In genomic region chr5:110092955-110093785, GRCh38 we compare ENCODE assay signal across 17 cellular contexts.
"Had no signal": no experiment of that assay in that cellular context is flagged by ENCODE, and none has a peak within 500 bp of the region (broad histone marks: within the 10 kb centered on the region; RNA-seq: fewer than 3 reads in every experiment).

No MANE protein-coding gene starts in this region.

- H3K4me1 ChIP-seq: gastrocnemius medialis, lower lobe of right lung, parathyroid adenoma, thyroid gland had no signal

- H3K36me3 ChIP-seq: gastrocnemius medialis, heart right ventricle, lower lobe of right lung, thyroid gland had no signal

- H3K79me2 ChIP-seq: parathyroid adenoma had no signal

- ATAC-seq: gastrocnemius medialis; heart right ventricle; lower lobe of right lung; stimulated activated memory B cell treated with anti-CD40 and anti-IgM and Interleukin-4, amounts not matched to agents 10 μg/mL and 1 μg/mL and 100 μg/mL, for 72 hours had no signal

- H3K4me3 ChIP-seq: gastrocnemius medialis, heart right ventricle, lower lobe of right lung, thyroid gland had no signal

- H3K36me3 Mint-ChIP-seq: activated naive CD4-positive, alpha-beta T cell treated with anti-CD3 and anti-CD28 coated beads, Interleukin-2, amount 50 U/mL, for 24 hours; brain; stimulated activated memory B cell treated with anti-CD40 and anti-IgM and Interleukin-4, amounts not matched to agents 10 μg/mL and 1 μg/mL and 100 μg/mL, for 72 hours had no signal

- H3K4me3 Mint-ChIP-seq: activated naive CD4-positive, alpha-beta T cell treated with anti-CD3 and anti-CD28 coated beads, Interleukin-2, amount 50 U/mL, for 24 hours; activated T-cell treated with anti-CD3 and anti-CD28 coated beads, Interleukin-2, amount 50 U/mL, for 24 hours; brain; central memory CD8-positive, alpha-beta T cell; stimulated activated memory B cell treated with anti-CD40 and anti-IgM and Interleukin-4, amounts not matched to agents 10 μg/mL and 1 μg/mL and 100 μg/mL, for 72 hours had no signal

- H3K4me1 Mint-ChIP-seq: central memory CD8-positive, alpha-beta T cell; stimulated activated memory B cell treated with anti-CD40 and anti-IgM and Interleukin-4, amounts not matched to agents 10 μg/mL and 1 μg/mL and 100 μg/mL, for 72 hours had no signal

- H2AFZ ChIP-seq: parathyroid adenoma had no signal

- H3K9me3 Mint-ChIP-seq: activated naive CD4-positive, alpha-beta T cell treated with anti-CD3 and anti-CD28 coated beads, Interleukin-2, amount 50 U/mL, for 24 hours; activated T-cell treated with anti-CD3 and anti-CD28 coated beads, Interleukin-2, amount 50 U/mL, for 24 hours; brain; central memory CD8-positive, alpha-beta T cell; stimulated activated memory B cell treated with anti-CD40 and anti-IgM and Interleukin-4, amounts not matched to agents 10 μg/mL and 1 μg/mL and 100 μg/mL, for 72 hours had no signal

- H3K9me3 ChIP-seq: gastrocnemius medialis, heart right ventricle, lower lobe of right lung, thyroid gland had no signal

- H3K27me3 ChIP-seq: gastrocnemius medialis, thyroid gland had no signal

- H3K27ac Mint-ChIP-seq: activated naive CD4-positive, alpha-beta T cell treated with anti-CD3 and anti-CD28 coated beads, Interleukin-2, amount 50 U/mL, for 24 hours; activated T-cell treated with anti-CD3 and anti-CD28 coated beads, Interleukin-2, amount 50 U/mL, for 24 hours; brain; stimulated activated memory B cell treated with anti-CD40 and anti-IgM and Interleukin-4, amounts not matched to agents 10 μg/mL and 1 μg/mL and 100 μg/mL, for 72 hours had no signal

- DNase-seq: activated CD4-positive, alpha-beta T cell treated with anti-CD3 and anti-CD28 coated beads, Interleukin-2, amount 50 U/mL, for 48 hours; activated CD4-positive, CD25-positive, alpha-beta regulatory T cell treated with anti-CD3 and anti-CD28 coated beads, Interleukin-2, amount 50 U/mL, for 72 hours; activated effector memory CD4-positive, alpha-beta T cell treated with anti-CD3 and anti-CD28 coated beads, Interleukin-2, amount 50 U/mL, for 16 hours; activated T-cell treated with anti-CD3 and anti-CD28 coated beads, Interleukin-2, amount 50 U/mL, for 24 hours; amniotic stem cell; effector CD8-positive, alpha-beta T cell; gastrocnemius medialis; heart right ventricle; lower lobe of right lung; midbrain; stimulated activated CD4-positive, alpha-beta T cell treated with anti-CD3 and anti-CD28 coated beads, Interleukin-2, amount 100 ng/mL, for 48 hours; thyroid gland had no signal

- H3K27me3 Mint-ChIP-seq: activated naive CD4-positive, alpha-beta T cell treated with anti-CD3 and anti-CD28 coated beads, Interleukin-2, amount 50 U/mL, for 24 hours; activated T-cell treated with anti-CD3 and anti-CD28 coated beads, Interleukin-2, amount 50 U/mL, for 24 hours; brain; central memory CD8-positive, alpha-beta T cell; stimulated activated memory B cell treated with anti-CD40 and anti-IgM and Interleukin-4, amounts not matched to agents 10 μg/mL and 1 μg/mL and 100 μg/mL, for 72 hours had no signal

- H3K27ac ChIP-seq: gastrocnemius medialis, heart right ventricle, lower lobe of right lung, parathyroid adenoma, thyroid gland had no signal
